Comparison of ENCODE assay signal across 9 cellular contexts in the genomic region with DNA sequence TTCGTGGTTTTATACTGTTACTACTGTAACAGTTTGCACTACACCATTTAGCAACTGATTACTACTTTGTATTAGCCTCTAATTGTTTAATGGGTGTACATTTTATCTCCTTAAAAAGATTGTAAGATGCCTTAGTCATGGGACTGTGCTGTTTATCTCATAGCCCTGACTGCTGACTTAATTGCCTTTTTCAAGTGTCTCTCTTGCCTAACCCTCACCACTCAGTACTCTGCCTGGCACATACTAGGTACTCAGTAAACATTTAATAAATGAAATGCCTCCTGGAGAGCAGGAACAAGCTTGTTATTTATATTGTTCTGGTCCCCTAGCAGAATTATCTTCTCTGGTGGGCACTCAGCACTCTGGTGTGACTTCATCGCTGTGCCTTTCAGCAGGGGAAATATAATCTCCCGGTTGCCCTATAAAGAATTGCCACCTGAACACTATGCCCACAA. TPM values are rescaled to one million over a fixed set of nuclear protein-coding genes. Genes with fewer than 3 reads are reported as not detected.
DNase-seq lines count a peak whose midpoint lies in the region; ATAC-seq and TF ChIP-seq lines count a peak whose summit lies in the region.
"Had no signal": no experiment of that assay in that cellular context is flagged by ENCODE, and none has a peak within 500 bp of the region (broad histone marks: within the 10 kb centered on the region; RNA-seq: fewer than 3 reads in every experiment).

No MANE protein-coding gene starts in this region.

- H3K79me2 ChIP-seq in Karpas-422 (ENCODE audit: low read length): peaks cover 42% of the 10 kb centered on the region

- no peaks in the 10 kb centered on the region for H3K9me2 ChIP-seq in Karpas-422 (replicated peaks; ENCODE audit: insufficient read depth, low read length)

- no peaks in the 10 kb centered on the region for H3K9me3 ChIP-seq in CD4-positive, alpha-beta T cell (ENCODE audit: control insufficient read depth, low read length)
- H3K9me3 ChIP-seq in Karpas-422 (ENCODE audit: low read length) (no peaks in the 10 kb centered on the region), mucosa of rectum (ENCODE audit: control insufficient read depth in 2 of 2, low read length in 2 of 2) (no peaks in the 10 kb centered on the region)

- H3K4me2 ChIP-seq in Karpas-422 (ENCODE audit: low read depth, low read length, poor library complexity, severe bottlenecking): peak overlapping the region; percentile 98

- H4K20me1 ChIP-seq in Karpas-422 (ENCODE audit: insufficient read depth, low read depth, low read length): peaks cover 11% of the 10 kb centered on the region

- no peaks in the 10 kb centered on the region for H3K36me3 ChIP-seq in Karpas-422 (ENCODE audit: insufficient read depth, low read length)
- no peaks in the 10 kb centered on the region for H3K36me3 ChIP-seq in mucosa of rectum (ENCODE audit: control insufficient read depth in 2 of 2, insufficient read depth in 2 of 2, low read length in 2 of 2)
- H3K36me3 ChIP-seq in H7 (replicated peaks; ENCODE audit: control insufficient read depth, insufficient read depth, low read length): no peaks in the 10 kb centered on the region

- H3K27ac Mint-ChIP-seq in CD4-positive, alpha-beta T cell: peak overlapping the region; percentile 95
- peak overlapping the region; percentile 81 for H3K27ac Mint-ChIP-seq in activated naive CD8-positive, alpha-beta T cell treated with anti-CD3 and anti-CD28 coated beads, Interleukin-2, amount 10 ng/mL, durations not matched to agents 7 days and 5 days

- H2AFZ ChIP-seq in Karpas-422 (ENCODE audit: low read length): no peak overlapping the region

- H3K36me3 Mint-ChIP-seq in CD4-positive, alpha-beta T cell (ENCODE audit: low read depth): peaks cover 22% of the 10 kb centered on the region
- no peaks in the 10 kb centered on the region for H3K36me3 Mint-ChIP-seq in activated naive CD8-positive, alpha-beta T cell treated with anti-CD3 and anti-CD28 coated beads, Interleukin-2, amount 10 ng/mL, durations not matched to agents 7 days and 5 days

- no peaks in the 10 kb centered on the region for H3K27me3 ChIP-seq in CD4-positive, alpha-beta T cell (ENCODE audit: control insufficient read depth, insufficient read depth, low read length)
- H3K27me3 ChIP-seq in Karpas-422 (ENCODE audit: low read length) (no peaks in the 10 kb centered on the region), mucosa of rectum (ENCODE audit: control insufficient read depth in 2 of 2, insufficient read depth in 2 of 2, low read length in 2 of 2) (no peaks in the 10 kb centered on the region), H7 (ENCODE audit: control insufficient read depth, insufficient read depth, low read length) (peaks cover 4% of the 10 kb centered on the region; the same call in 1 of the 2 replicates)

- peaks cover 49% of the 10 kb centered on the region for H3K4me1 Mint-ChIP-seq in CD4-positive, alpha-beta T cell (ENCODE audit: low read depth)
- H3K4me1 Mint-ChIP-seq in activated naive CD8-positive, alpha-beta T cell treated with anti-CD3 and anti-CD28 coated beads, Interleukin-2, amount 10 ng/mL, durations not matched to agents 7 days and 5 days: peaks cover 30% of the 10 kb centered on the region

- peak overlapping the region; percentile 99 for H3K4me3 Mint-ChIP-seq in CD4-positive, alpha-beta T cell
- H3K4me3 Mint-ChIP-seq in activated naive CD8-positive, alpha-beta T cell treated with anti-CD3 and anti-CD28 coated beads, Interleukin-2, amount 10 ng/mL, durations not matched to agents 7 days and 5 days: peak overlapping the region; percentile 98

- TF ChIP-seq CTCF in CD4-positive, alpha-beta T cell (IDR thresholded peaks at IDR 0.05): no peak

- H3K4me1 ChIP-seq in Karpas-422 (ENCODE audit: low read length) (peaks cover 48% of the 10 kb centered on the region), mucosa of rectum (ENCODE audit: control insufficient read depth in 2 of 2, insufficient read depth in 2 of 2, low read length in 2 of 2) (peaks cover 24 to 29% of the 10 kb centered on the region in 2 donors)

- H3K9me3 Mint-ChIP-seq in CD4-positive, alpha-beta T cell: no peaks in the 10 kb centered on the region
- H3K9me3 Mint-ChIP-seq in activated naive CD8-positive, alpha-beta T cell treated with anti-CD3 and anti-CD28 coated beads, Interleukin-2, amount 10 ng/mL, durations not matched to agents 7 days and 5 days: no peaks in the 10 kb centered on the region

- no peak overlapping the region for H3K27ac ChIP-seq in CD4-positive, alpha-beta T cell (ENCODE audit: low read depth, low read length)
- peak overlapping the region; percentile 95 for H3K27ac ChIP-seq in Karpas-422 (ENCODE audit: low read length)
- peak overlapping the region; percentile 91 to 92 for H3K27ac ChIP-seq in mucosa of rectum (ENCODE audit: low read depth in 2 of 2, low read length in 2 of 2)

- POLR2A ChIA-PET in CD4-positive, alpha-beta T cell (lab: Charles Lee): interaction anchor here (2.2 to 2.5 kb wide), 2 partner anchors 28 to 275 kb away, joined by 13 to 31 read pairs; a partner anchor contains a TSS
- POLR2A ChIA-PET in activated naive CD8-positive, alpha-beta T cell treated with anti-CD3 and anti-CD28 coated beads, Interleukin-2, amount 10 ng/mL, durations not matched to agents 7 days and 5 days (lab: Charles Lee): interaction anchor here (6.5 kb wide), 1 partner anchor 25 kb away, joined by 209 read pairs; no protein-coding TSS in a partner anchor

- intact Hi-C loops in CD4-positive, alpha-beta T cell (cut with DNase I, micrococcal nuclease): loop anchor here in 1 of 2 experiments (5.0 kb wide), 4 partner anchors 148 to 1547 kb away; a partner anchor contains a TSS

- no peaks in the 10 kb centered on the region for H3K27me3 Mint-ChIP-seq in CD4-positive, alpha-beta T cell
- H3K27me3 Mint-ChIP-seq in activated naive CD8-positive, alpha-beta T cell treated with anti-CD3 and anti-CD28 coated beads, Interleukin-2, amount 10 ng/mL, durations not matched to agents 7 days and 5 days: no peaks in the 10 kb centered on the region

- H3K4me3 ChIP-seq in Karpas-422 (ENCODE audit: low read length): peak overlapping the region; percentile 92
- H3K4me3 ChIP-seq in mucosa of rectum (ENCODE audit: low read length in 2 of 2): peak overlapping the region; percentile 95
- no peak overlapping the region for H3K4me3 ChIP-seq in H7 (ENCODE audit: insufficient read depth, low read depth, low read length)

- H3K9ac ChIP-seq in Karpas-422 (ENCODE audit: low read length) (peak overlapping the region; percentile 98), mucosa of rectum (ENCODE audit: low read depth in 1 of 2, low read length in 2 of 2) (peak overlapping the region in 1 of 2 donors; percentile 75)

- ATAC-seq in CD4-positive, alpha-beta T cell (ENCODE audit: poor library complexity): no peak
- ATAC-seq in activated naive CD8-positive, alpha-beta T cell treated with anti-CD3 and anti-CD28 coated beads, Interleukin-2, amount 10 ng/mL, durations not matched to agents 7 days and 5 days (ENCODE audit: low read depth): no peak
- no peak for ATAC-seq in HG03432 (IDR thresholded peaks at IDR 0.05; ENCODE audit: unreplicated experiment)

- CTCF ChIA-PET in CD4-positive, alpha-beta T cell (lab: Charles Lee): no interaction called here

- no peak for DNase-seq in CD4-positive, alpha-beta T cell
- no peak for DNase-seq in Karpas-422
- DNase-seq in activated naive CD8-positive, alpha-beta T cell treated with anti-CD3 and anti-CD28 coated beads, Interleukin-2, amount 10 ng/mL, durations not matched to agents 7 days and 5 days: no peak
- DNase-seq in H7: no peak
- DNase-seq in MV-4-11 (lab: John Stamatoyannopoulos, UW): no peak
- no peak for DNase-seq in C1 segment of cervical spinal cord (lab: John Stamatoyannopoulos, UW)
- DNase-seq: effector CD4-positive, alpha-beta T cell had no signal

RNA-seq across cellular contexts. Expression of a gene that starts 1.7 kb away (rescaled TPM):
- total RNA-seq in CD4-positive, alpha-beta T cell: 10 to 100 TPM; 53.7 to 54.9 TPM
- 96.4 and 203 TPM in 2 replicates for total RNA-seq in Karpas-422 (2014; rRNA removed; shearing (Covaris generic); ENCODE audit: low replicate concordance)
- total RNA-seq in activated naive CD8-positive, alpha-beta T cell treated with anti-CD3 and anti-CD28 coated beads, Interleukin-2, amount 10 ng/mL, durations not matched to agents 7 days and 5 days: 10 to 100 TPM; 70.2 to 75.2 TPM
- 13.3 and 27.3 TPM in 2 replicates for total RNA-seq in H7 (2014; rRNA removed; shearing (Covaris generic))
